In genomic region chr15:99143655-99144610, GRCh38 we compare ENCODE assay signal across 12 cellular contexts. TPM values are rescaled to one million over a fixed set of nuclear protein-coding genes. Genes with fewer than 3 reads are reported as not detected.
A peak's percentile ranks its signal among the peaks of the same experiment; 100 is the strongest.
DNase-seq lines count a peak whose midpoint lies in the region; ATAC-seq and TF ChIP-seq lines count a peak whose summit lies in the region.
"Had no signal": no experiment of that assay in that cellular context is flagged by ENCODE, and none has a peak within 500 bp of the region (broad histone marks: within the 10 kb centered on the region; RNA-seq: fewer than 3 reads in every experiment).

No MANE protein-coding gene starts in this region.

- no peaks in the 10 kb centered on the region for H3K27me3 ChIP-seq in body of pancreas
- no peaks in the 10 kb centered on the region for H3K27me3 ChIP-seq in right atrium auricular region
- no peaks in the 10 kb centered on the region for H3K27me3 ChIP-seq in rectal smooth muscle tissue (ENCODE audit: control insufficient read depth, insufficient read depth, low read length)

- H3K27me3 Mint-ChIP-seq in natural killer cell treated with Interleukin-12 subunit alpha and Interleukin-12 subunit beta and Interleukin-15 and Interleukin-18, amount 100 ng/mL, for 72 hours = peaks cover 0 to 14% of the 10 kb centered on the region in 2 donors
- H3K27me3 Mint-ChIP-seq in T-helper 2 cell treated with Interferon-gamma antibody and Interleukin-4, amounts not matched to agents 5 μg/mL and 100 μg/mL, for 36 hours (ENCODE audit: low read depth) = no peaks in the 10 kb centered on the region

- no peaks in the 10 kb centered on the region for H3K4me1 Mint-ChIP-seq in natural killer cell treated with Interleukin-12 subunit alpha and Interleukin-12 subunit beta and Interleukin-15 and Interleukin-18, amount 100 ng/mL, for 72 hours (ENCODE audit: low read depth in 2 of 2)
- no peaks in the 10 kb centered on the region for H3K4me1 Mint-ChIP-seq in T-helper 2 cell treated with Interferon-gamma antibody and Interleukin-4, amounts not matched to agents 5 μg/mL and 100 μg/mL, for 36 hours (ENCODE audit: low read depth)

- H3K4me3 ChIP-seq in body of pancreas = no peak overlapping the region
- no peak overlapping the region for H3K4me3 ChIP-seq in right atrium auricular region
- H3K4me3 ChIP-seq in rectal smooth muscle tissue (ENCODE audit: low read length) = no peak overlapping the region
- H3K4me3 ChIP-seq: HAP-1 had no signal

- DNase-seq in Daoy (ENCODE audit: low read depth) (peak; percentile 16), body of pancreas (peak; percentile 42 to 62 (median 56)), right atrium auricular region (ENCODE audit: low spot score) (peak; percentile 88), MV-4-11 (lab: John Stamatoyannopoulos, UW) (no peak)
- no peak for DNase-seq in natural killer cell treated with Interleukin-12 subunit alpha and Interleukin-12 subunit beta and Interleukin-15 and Interleukin-18, amount 100 ng/mL, for 72 hours (ENCODE audit: low spot score)
- DNase-seq in activated CD4-positive, alpha-beta T cell treated with anti-CD3 and anti-CD28 coated beads for 1 hour = no peak
- DNase-seq in T-helper 2 cell treated with Interferon-gamma antibody and Interleukin-4, amounts not matched to agents 5 μg/mL and 100 μg/mL, for 36 hours (ENCODE audit: low spot score) = no peak
- DNase-seq: effector memory CD8-positive, alpha-beta T cell; NCI-H446; T-helper 1 cell had no signal

- H3K4me1 ChIP-seq in body of pancreas = peaks cover 11% of the 10 kb centered on the region
- peaks cover 0 to 21% of the 10 kb centered on the region in 2 donors for H3K4me1 ChIP-seq in right atrium auricular region
- peaks cover 36% of the 10 kb centered on the region for H3K4me1 ChIP-seq in rectal smooth muscle tissue (ENCODE audit: control insufficient read depth, insufficient read depth, low read length)

- H3K4me3 Mint-ChIP-seq in natural killer cell treated with Interleukin-12 subunit alpha and Interleukin-12 subunit beta and Interleukin-15 and Interleukin-18, amount 100 ng/mL, for 72 hours = no peak overlapping the region
- H3K4me3 Mint-ChIP-seq in T-helper 2 cell treated with Interferon-gamma antibody and Interleukin-4, amounts not matched to agents 5 μg/mL and 100 μg/mL, for 36 hours = no peak overlapping the region
- H3K4me3 Mint-ChIP-seq: effector memory CD8-positive, alpha-beta T cell had no signal

- peak; percentile 86 for ATAC-seq in body of pancreas
- no peak for ATAC-seq in natural killer cell treated with Interleukin-12 subunit alpha and Interleukin-12 subunit beta and Interleukin-15 and Interleukin-18, amount 100 ng/mL, for 72 hours
- ATAC-seq: effector memory CD8-positive, alpha-beta T cell had no signal

- no peak overlapping the region for H3K27ac Mint-ChIP-seq in natural killer cell treated with Interleukin-12 subunit alpha and Interleukin-12 subunit beta and Interleukin-15 and Interleukin-18, amount 100 ng/mL, for 72 hours
- no peak overlapping the region for H3K27ac Mint-ChIP-seq in T-helper 2 cell treated with Interferon-gamma antibody and Interleukin-4, amounts not matched to agents 5 μg/mL and 100 μg/mL, for 36 hours
- H3K27ac Mint-ChIP-seq: effector memory CD8-positive, alpha-beta T cell had no signal

- no peak overlapping the region for H3K27ac ChIP-seq in body of pancreas
- H3K27ac ChIP-seq in right atrium auricular region = peak overlapping the region; percentile 48 to 66
- H3K27ac ChIP-seq in rectal smooth muscle tissue (ENCODE audit: low read depth, low read length) = peak overlapping the region; percentile 79

- no peaks in the 10 kb centered on the region for H3K36me3 ChIP-seq in body of pancreas (replicated peaks in 1 of 2; ENCODE audit: insufficient read depth in 1 of 2, low read depth in 2 of 2)
- no peaks in the 10 kb centered on the region for H3K36me3 ChIP-seq in right atrium auricular region
- H3K36me3 ChIP-seq in rectal smooth muscle tissue (ENCODE audit: control insufficient read depth, insufficient read depth, low read length) = no peaks in the 10 kb centered on the region
- H3K36me3 ChIP-seq: HAP-1 had no signal

- TF ChIP-seq CTCF in body of pancreas (IDR thresholded peaks at IDR 0.05) = no peak
- no peak for TF ChIP-seq CTCF in right atrium auricular region (IDR thresholded peaks at IDR 0.05)

- TF ChIP-seq POLR2A in body of pancreas (IDR thresholded peaks at IDR 0.05) = no peak

- H3K36me3 Mint-ChIP-seq in natural killer cell treated with Interleukin-12 subunit alpha and Interleukin-12 subunit beta and Interleukin-15 and Interleukin-18, amount 100 ng/mL, for 72 hours = no peaks in the 10 kb centered on the region
- H3K36me3 Mint-ChIP-seq in T-helper 2 cell treated with Interferon-gamma antibody and Interleukin-4, amounts not matched to agents 5 μg/mL and 100 μg/mL, for 36 hours (ENCODE audit: low read depth) = no peaks in the 10 kb centered on the region

- no peaks in the 10 kb centered on the region for H3K9me3 ChIP-seq in body of pancreas
- no peaks in the 10 kb centered on the region for H3K9me3 ChIP-seq in right atrium auricular region
- H3K9me3 ChIP-seq: HAP-1 had no signal

- H3K9ac ChIP-seq in rectal smooth muscle tissue (ENCODE audit: low read length) = no peak overlapping the region

- 82 to 85% methylated on average over 7 of the region's 7 CpGs for WGBS in body of pancreas, 2 donors

- intact Hi-C loops in body of pancreas (cut with DNase I) = no loop called here

- no peaks in the 10 kb centered on the region for H3K9me3 Mint-ChIP-seq in natural killer cell treated with Interleukin-12 subunit alpha and Interleukin-12 subunit beta and Interleukin-15 and Interleukin-18, amount 100 ng/mL, for 72 hours
- no peaks in the 10 kb centered on the region for H3K9me3 Mint-ChIP-seq in T-helper 2 cell treated with Interferon-gamma antibody and Interleukin-4, amounts not matched to agents 5 μg/mL and 100 μg/mL, for 36 hours
- H3K9me3 Mint-ChIP-seq: effector memory CD8-positive, alpha-beta T cell had no signal

RNA-seq across cellular contexts. Expression of gene SYNM, which starts 39.1 kb away (rescaled TPM):
- total RNA-seq in Daoy (2014; rRNA removed; shearing (Covaris generic)) = 9.3 and 11.8 TPM in 2 replicates
- total RNA-seq in body of pancreas (1 to 10 TPM; 5.7 to 8.2 TPM), right atrium auricular region (100 to 1,000 TPM; 211 to 258 TPM)
- under 1 TPM; 0.20 to 0.26 TPM for total RNA-seq in natural killer cell treated with Interleukin-12 subunit alpha and Interleukin-12 subunit beta and Interleukin-15 and Interleukin-18, amount 100 ng/mL, for 72 hours

Comparison
In these comparisons a context has a peak if more than half of its experiments do, and no peak if none do; other contexts are left out.
1. DNase-seq: peak in Daoy (single experiment), body of pancreas (4 of 4) and right atrium auricular region (single experiment); none in MV-4-11 (single experiment), natural killer cell treated with Interleukin-12 subunit alpha and Interleukin-12 subunit beta and Interleukin-15 and Interleukin-18, amount 100 ng/mL, for 72 hours (single experiment), activated CD4-positive, alpha-beta T cell treated with anti-CD3 and anti-CD28 coated beads for 1 hour (single experiment) and T-helper 2 cell treated with Interferon-gamma antibody and Interleukin-4, amounts not matched to agents 5 μg/mL and 100 μg/mL, for 36 hours (single experiment).
2. H3K27ac ChIP-seq: peak in right atrium auricular region (2 of 2) and rectal smooth muscle tissue (single experiment); none in body of pancreas (0 of 4).
3. RNA of gene SYNM, which starts 39.1 kb away (total RNA-seq): 211 to 258 TPM in right atrium auricular region; 9.3 to 11.8 TPM in Daoy, 5.7 to 8.2 TPM in body of pancreas and 0.20 to 0.26 TPM in natural killer cell treated with Interleukin-12 subunit alpha and Interleukin-12 subunit beta and Interleukin-15 and Interleukin-18, amount 100 ng/mL, for 72 hours; every median in the first group is over 10 times any median in the second.